Comparison of ENCODE assay signal across 8 cellular contexts in the genomic region with DNA sequence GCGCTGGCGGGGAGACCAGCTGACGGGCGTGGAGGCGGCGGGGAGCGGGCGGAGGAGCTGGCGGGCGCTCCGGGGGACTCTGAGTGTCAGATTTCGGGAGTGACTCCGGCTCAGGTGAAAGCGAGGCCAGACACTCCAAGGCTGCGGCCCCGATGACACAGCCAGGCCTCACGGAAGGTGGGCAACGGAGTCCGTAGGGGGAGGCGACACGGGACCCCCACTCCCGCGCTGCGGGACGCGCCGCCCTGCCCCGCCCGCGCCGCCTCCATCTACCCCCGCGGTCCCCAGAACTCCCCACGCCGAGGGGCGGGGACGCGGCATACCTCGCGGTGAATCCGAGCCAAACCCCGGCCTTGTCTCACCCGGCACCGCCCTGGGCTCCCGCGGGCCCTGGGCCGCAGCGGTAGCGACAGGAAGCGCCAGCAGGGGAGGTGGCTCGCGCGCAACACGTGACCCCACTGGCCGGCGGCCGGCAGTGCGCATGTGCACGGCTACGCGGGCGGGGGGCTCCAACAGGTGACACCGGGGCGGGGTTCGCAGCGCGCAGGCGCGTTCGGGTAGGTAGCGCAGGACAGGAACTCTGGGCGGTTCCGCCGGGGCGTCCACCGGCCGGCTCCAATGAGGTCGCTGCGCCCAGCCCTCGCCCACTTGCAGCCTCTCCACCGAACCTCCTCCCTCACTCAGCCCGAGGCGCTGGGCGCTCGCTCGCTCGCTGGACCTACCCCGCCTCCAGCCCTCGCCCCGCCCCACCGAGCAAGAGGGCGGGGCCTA. TPM values are rescaled to one million over a fixed set of nuclear protein-coding genes. Genes with fewer than 3 reads are reported as not detected.
DNase-seq lines count a peak whose midpoint lies in the region; ATAC-seq, FAIRE-seq and TF ChIP-seq lines count a peak whose summit lies in the region.

CC2D1B (minus strand) TSS at position 460 of the 771 bp plus-strand sequence. CDS start 1,585 bp downstream, outside the sequence.

- POLR2A ChIA-PET in BJ (lab: Charles Lee) = interaction anchor here (0.6 kb wide), 2 partner anchors 187 to 357 kb away, joined by 3 to 12 read pairs; no protein-coding TSS in a partner anchor

- peak; percentile 86 for DNase-seq in BJ (ENCODE audit: low read depth)
- DNase-seq in GM19239 (ENCODE audit: insufficient read length, low spot score) = peak; percentile 97
- DNase-seq in NCI-H524 treated with DMSO at 0.1 percent for 48 hours (lab: John Stamatoyannopoulos, UW) = peak; percentile 71
- DNase-seq in activated CD4-positive, alpha-beta T cell treated with anti-CD3 and anti-CD28 coated beads for 4 hours = peak; percentile 98
- DNase-seq in kidney tubule cell (ENCODE audit: low spot score) = peak; percentile 99
- peak; percentile 96 to 99 (median 98) for DNase-seq in stimulated activated CD4-positive, alpha-beta T cell treated with anti-CD3 and anti-CD28 coated beads, Interleukin-1b, Interleukin-23, amount 100 ng/mL, for 24 hours (ENCODE audit: low read depth in 4 of 4, low spot score in 1 of 4)

- ATAC-seq in HG03457 (IDR thresholded peaks at IDR 0.05; ENCODE audit: unreplicated experiment) = peak; percentile 89

- CTCF ChIA-PET in BJ (lab: Yijun Ruan, JAX) = interaction anchor here (0.6 to 1.0 kb wide), 3 partner anchors 8 to 332 kb away, joined by 3 read pairs; partner anchors contain the start of gene KTI12

- no peak for TF ChIP-seq CTCF in BJ (IDR thresholded peaks at IDR 0.05; ENCODE audit: insufficient read depth, low read depth, low read length)

- peak within 1 kb of the TSS; percentile 97 for H3K4me3 ChIP-seq in BJ (ENCODE audit: low read depth, low read length)

- H3K27me3 ChIP-seq in BJ (ENCODE audit: control insufficient read depth, insufficient read depth, low read length) = no peaks in the 10 kb centered on the region

- peak; percentile 95 for FAIRE-seq in GM19239 (lab: Jason Lieb, UNC)

- H3K27ac ChIP-seq in cingulate gyrus (ENCODE audit: low read depth, low read length) = peak within 1 kb of the TSS; percentile 81

- peaks cover 15% of the 10 kb centered on the region for H3K36me3 ChIP-seq in BJ (ENCODE audit: control insufficient read depth, insufficient read depth, low read length)

RNA-seq across cellular contexts. Expression of gene CC2D1B, which starts in this region (rescaled TPM):
- 13.1 and 18.9 TPM in 2 replicates for polyA plus RNA-seq in BJ (2011; rRNA removed)
- 15.1 and 19.5 TPM in 2 replicates for polyA minus RNA-seq in BJ (2011; rRNA and poly(A)+ RNA removed)

Comparison
In these comparisons a context has a peak if more than half of its experiments do, and no peak if none do; other contexts are left out.
1. Peak in every context shown above with its lines: DNase-seq, ATAC-seq, H3K4me3 ChIP-seq and H3K27ac ChIP-seq.